1 cellular context compared by ENCODE assay signal in genomic region chr1:156842618-156843300, GRCh38.
TF ChIP-seq lines count a peak whose summit lies in the region.

No MANE protein-coding gene starts in this region.

TF ChIP-seq in K562, 482 proteins besides CTCF, POLR2A, EP300 and RAD21:
- TF ChIP-seq, protein P1, sequence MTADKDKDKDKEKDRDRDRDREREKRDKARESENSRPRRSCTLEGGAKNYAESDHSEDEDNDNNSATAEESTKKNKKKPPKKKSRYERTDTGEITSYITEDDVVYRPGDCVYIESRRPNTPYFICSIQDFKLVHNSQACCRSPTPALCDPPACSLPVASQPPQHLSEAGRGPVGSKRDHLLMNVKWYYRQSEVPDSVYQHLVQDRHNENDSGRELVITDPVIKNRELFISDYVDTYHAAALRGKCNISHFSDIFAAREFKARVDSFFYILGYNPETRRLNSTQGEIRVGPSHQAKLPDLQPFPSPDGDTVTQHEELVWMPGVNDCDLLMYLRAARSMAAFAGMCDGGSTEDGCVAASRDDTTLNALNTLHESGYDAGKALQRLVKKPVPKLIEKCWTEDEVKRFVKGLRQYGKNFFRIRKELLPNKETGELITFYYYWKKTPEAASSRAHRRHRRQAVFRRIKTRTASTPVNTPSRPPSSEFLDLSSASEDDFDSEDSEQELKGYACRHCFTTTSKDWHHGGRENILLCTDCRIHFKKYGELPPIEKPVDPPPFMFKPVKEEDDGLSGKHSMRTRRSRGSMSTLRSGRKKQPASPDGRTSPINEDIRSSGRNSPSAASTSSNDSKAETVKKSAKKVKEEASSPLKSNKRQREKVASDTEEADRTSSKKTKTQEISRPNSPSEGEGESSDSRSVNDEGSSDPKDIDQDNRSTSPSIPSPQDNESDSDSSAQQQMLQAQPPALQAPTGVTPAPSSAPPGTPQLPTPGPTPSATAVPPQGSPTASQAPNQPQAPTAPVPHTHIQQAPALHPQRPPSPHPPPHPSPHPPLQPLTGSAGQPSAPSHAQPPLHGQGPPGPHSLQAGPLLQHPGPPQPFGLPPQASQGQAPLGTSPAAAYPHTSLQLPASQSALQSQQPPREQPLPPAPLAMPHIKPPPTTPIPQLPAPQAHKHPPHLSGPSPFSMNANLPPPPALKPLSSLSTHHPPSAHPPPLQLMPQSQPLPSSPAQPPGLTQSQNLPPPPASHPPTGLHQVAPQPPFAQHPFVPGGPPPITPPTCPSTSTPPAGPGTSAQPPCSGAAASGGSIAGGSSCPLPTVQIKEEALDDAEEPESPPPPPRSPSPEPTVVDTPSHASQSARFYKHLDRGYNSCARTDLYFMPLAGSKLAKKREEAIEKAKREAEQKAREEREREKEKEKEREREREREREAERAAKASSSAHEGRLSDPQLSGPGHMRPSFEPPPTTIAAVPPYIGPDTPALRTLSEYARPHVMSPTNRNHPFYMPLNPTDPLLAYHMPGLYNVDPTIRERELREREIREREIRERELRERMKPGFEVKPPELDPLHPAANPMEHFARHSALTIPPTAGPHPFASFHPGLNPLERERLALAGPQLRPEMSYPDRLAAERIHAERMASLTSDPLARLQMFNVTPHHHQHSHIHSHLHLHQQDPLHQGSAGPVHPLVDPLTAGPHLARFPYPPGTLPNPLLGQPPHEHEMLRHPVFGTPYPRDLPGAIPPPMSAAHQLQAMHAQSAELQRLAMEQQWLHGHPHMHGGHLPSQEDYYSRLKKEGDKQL (CRISPR knock-in tag; IDR thresholded peaks at IDR 0.05; ENCODE audit: borderline replicate concordance): no peak
- no peak for TF ChIP-seq PPARD (CRISPR knock-in tag; IDR thresholded peaks at IDR 0.05)
- no peak for TF ChIP-seq ZNF384 (IDR thresholded peaks at IDR 0.05; ENCODE audit: low read depth, low read length)
- no peak for TF ChIP-seq U2AF2 (optimal IDR thresholded peaks at IDR 0.05; ENCODE audit: low read depth, low read length)
- no peak for TF ChIP-seq ZNF165 (CRISPR knock-in tag; IDR thresholded peaks at IDR 0.05; ENCODE audit: borderline replicate concordance)
- TF ChIP-seq NR2C1 (IDR thresholded peaks at IDR 0.05): peak; percentile 61; the same call in 1 of the 2 replicates
- peak; percentile 39 for TF ChIP-seq NR2C1 (tag; IDR thresholded peaks at IDR 0.05)
- TF ChIP-seq ESRRA (IDR thresholded peaks at IDR 0.05; ENCODE audit: borderline replicate concordance, low read depth): peak; percentile 59; the same call in 1 of the 2 replicates
- no peak for TF ChIP-seq ZNF184 (CRISPR knock-in tag; IDR thresholded peaks at IDR 0.05)
- no peak for TF ChIP-seq ZNF239 (CRISPR knock-in tag; IDR thresholded peaks at IDR 0.05)
- no peak for TF ChIP-seq HMGN3 (IDR thresholded peaks at IDR 0.05; ENCODE audit: borderline replicate concordance, extremely low read depth, insufficient read length, low read depth, low read length)
- TF ChIP-seq, protein P2, sequence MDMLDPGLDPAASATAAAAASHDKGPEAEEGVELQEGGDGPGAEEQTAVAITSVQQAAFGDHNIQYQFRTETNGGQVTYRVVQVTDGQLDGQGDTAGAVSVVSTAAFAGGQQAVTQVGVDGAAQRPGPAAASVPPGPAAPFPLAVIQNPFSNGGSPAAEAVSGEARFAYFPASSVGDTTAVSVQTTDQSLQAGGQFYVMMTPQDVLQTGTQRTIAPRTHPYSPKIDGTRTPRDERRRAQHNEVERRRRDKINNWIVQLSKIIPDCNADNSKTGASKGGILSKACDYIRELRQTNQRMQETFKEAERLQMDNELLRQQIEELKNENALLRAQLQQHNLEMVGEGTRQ (CRISPR knock-in tag; IDR thresholded peaks at IDR 0.05): no peak
- no peak for TF ChIP-seq RB1 (IDR thresholded peaks at IDR 0.05; ENCODE audit: low read depth)
- TF ChIP-seq ZNF561 (CRISPR knock-in tag; conservative IDR thresholded peaks at IDR 0.05): no peak
- TF ChIP-seq ELF2 (CRISPR knock-in tag; IDR thresholded peaks at IDR 0.05): no peak
